ENCODE assay signal across 22 cellular contexts in genomic region chr11:72613450-72613849, GRCh38.
A peak's percentile ranks its signal among the peaks of the same experiment; 100 is the strongest.
DNase-seq lines count a peak whose midpoint lies in the region; ATAC-seq, FAIRE-seq and TF ChIP-seq lines count a peak whose summit lies in the region.
"Had no signal": no experiment of that assay in that cellular context is flagged by ENCODE, and none has a peak within 500 bp of the region (broad histone marks: within the 10 kb centered on the region; RNA-seq: fewer than 3 reads in every experiment).

No MANE protein-coding gene starts in this region.

- H3K4me1 ChIP-seq in neuronal stem cell (ENCODE audit: control insufficient read depth in 2 of 2, insufficient read depth in 1 of 2, low read depth in 1 of 2, low read length in 2 of 2) (peaks cover 3 to 18% of the 10 kb centered on the region in 2 donors), colonic mucosa (no peaks in the 10 kb centered on the region)

- DNase-seq in CD14-positive monocyte (ENCODE audit: low spot score): no peak
- DNase-seq in caudate nucleus (lab: John Stamatoyannopoulos, UW): peak in 7 of 61 donors; percentile 37 to 75 (median 39)
- DNase-seq in neuronal stem cell (ENCODE audit: low spot score): no peak
- DNase-seq in colonic mucosa: no peak
- no peak for DNase-seq in Calu3
- no peak for DNase-seq in RCC 7860 (ENCODE audit: low spot score)
- DNase-seq: H9, HFFc6, NCI-H1092, NCI-H1417 treated with DMSO at 0.1 percent for 48 hours, NCI-H187, NCI-H2081 treated with DMSO at 0.1 percent for 48 hours, NCI-H2171, NCI-H226, NCI-H510A, SHP77 had no signal

- no peak overlapping the region for H2BK120ac ChIP-seq in neuronal stem cell (ENCODE audit: low read depth, low read length)

- H2BK5ac ChIP-seq in neuronal stem cell (ENCODE audit: low read length): no peak overlapping the region

- intact Hi-C loops in CD14-positive monocyte (cut with micrococcal nuclease): no loop called here
- intact Hi-C loops in colonic mucosa (cut with DNase I): no loop called here
- intact Hi-C loops in Calu3 (cut with micrococcal nuclease; ENCODE audit: unreplicated experiment): no loop called here

- H3K18ac ChIP-seq in neuronal stem cell (ENCODE audit: low read length): no peak overlapping the region

- WGBS in neuronal stem cell (ENCODE audit: extremely low coverage in 2 of 2, insufficient read length in 2 of 2, insufficient replicate concordance in 1 of 2), 2 donors: no CpG with 5 or more reads among the region's 10 CpGs

- no TSS peak for BruUV-seq in Calu3 (replicated peaks; lab: Mats Ljungman, UMichigan)

- FAIRE-seq in RCC 7860 (lab: Jason Lieb, UNC): no peak
- FAIRE-seq: A549, D721Med, HepG2 had no signal

- peaks cover 48% of the 10 kb centered on the region for H3K4me1 Mint-ChIP-seq in CD14-positive monocyte
- no peaks in the 10 kb centered on the region for H3K4me1 Mint-ChIP-seq in Calu3 (ENCODE audit: low read depth, unreplicated experiment)

- H3K27ac Mint-ChIP-seq in CD14-positive monocyte (peak overlapping the region in 5 of 7 donors; percentile 14 to 76 (median 42)), Calu3 (ENCODE audit: unreplicated experiment) (no peak overlapping the region)
- H3K27ac Mint-ChIP-seq: GM23338, H9, HFFc6 had no signal

- H3K4me2 ChIP-seq in neuronal stem cell (ENCODE audit: insufficient read depth, low read length, poor library complexity, severe bottlenecking): no peak overlapping the region
- H3K4me2 ChIP-seq: A549, GM23338 had no signal

- TF ChIP-seq CTCF in CD14-positive monocyte (IDR thresholded peaks at IDR 0.05) (no peak), colonic mucosa (IDR thresholded peaks at IDR 0.05) (no peak), Calu3 (IDR thresholded peaks at IDR 0.05; ENCODE audit: unreplicated experiment) (no peak)

- H2AFZ ChIP-seq in neuronal stem cell (ENCODE audit: low read length): no peak overlapping the region
- H2AFZ ChIP-seq: GM23338 had no signal

- no peak overlapping the region for H2BK15ac ChIP-seq in neuronal stem cell (ENCODE audit: low read length)

- H3K4me3 ChIP-seq in neuronal stem cell (ENCODE audit: low read length in 2 of 2): no peak overlapping the region
- H3K4me3 ChIP-seq in colonic mucosa: no peak overlapping the region
- H3K4me3 ChIP-seq: A549, GM23338 had no signal

- CTCF ChIA-PET in Calu3 (lab: Charles Lee): no interaction called here

- H3K27ac ChIP-seq in caudate nucleus (ENCODE audit: low read depth, low read length) (peak overlapping the region; percentile 42), neuronal stem cell (replicated peaks; ENCODE audit: low read length) (no peak overlapping the region), colonic mucosa (no peak overlapping the region)
- H3K27ac ChIP-seq: A549, RWPE1 had no signal

- H3K27me3 Mint-ChIP-seq in CD14-positive monocyte (ENCODE audit: low read depth in 3 of 3) (peaks cover 64 to 83% (median 69%) of the 10 kb centered on the region in 3 donors), Calu3 (ENCODE audit: unreplicated experiment) (peaks cover 100% of the 10 kb centered on the region)

- H3K79me1 ChIP-seq in neuronal stem cell (ENCODE audit: low read depth, low read length): no peaks in the 10 kb centered on the region

- H3K4ac ChIP-seq in neuronal stem cell (ENCODE audit: low read length): no peak overlapping the region

- no peak overlapping the region for H3K14ac ChIP-seq in neuronal stem cell (ENCODE audit: low read length)

- H3K36me3 ChIP-seq in neuronal stem cell (replicated peaks in 1 of 2; ENCODE audit: control insufficient read depth in 2 of 2, insufficient read depth in 2 of 2, low read length in 2 of 2) (no peaks in the 10 kb centered on the region), colonic mucosa (no peaks in the 10 kb centered on the region)

- H2BK12ac ChIP-seq in neuronal stem cell (ENCODE audit: low read length): no peak overlapping the region

- H3K23ac ChIP-seq in neuronal stem cell (ENCODE audit: low read depth, low read length, poor library complexity): no peak overlapping the region

- H3K9ac ChIP-seq in neuronal stem cell (ENCODE audit: low read depth, low read length, poor library complexity) (no peak overlapping the region), colonic mucosa (ENCODE audit: low read depth in 2 of 2, low read length in 2 of 2) (no peak overlapping the region)

- H3K27me3 ChIP-seq in neuronal stem cell (ENCODE audit: control insufficient read depth in 3 of 3, insufficient read depth in 3 of 3, low read depth in 1 of 3, low read length in 3 of 3) (peaks cover 0 to 68% (median 0%) of the 10 kb centered on the region in 3 experiments), colonic mucosa (no peaks in the 10 kb centered on the region)

- H4K91ac ChIP-seq in neuronal stem cell (ENCODE audit: low read depth, low read length, poor library complexity): no peak overlapping the region

- H3K9me3 Mint-ChIP-seq in CD14-positive monocyte (peaks cover 0 to 7% (median 2%) of the 10 kb centered on the region in 7 donors), Calu3 (ENCODE audit: low read depth, unreplicated experiment) (no peaks in the 10 kb centered on the region)
- H3K9me3 Mint-ChIP-seq: GM23338, H9, HFFc6 had no signal

- no peak overlapping the region for H4K8ac ChIP-seq in neuronal stem cell (ENCODE audit: low read depth, low read length)

- peak overlapping the region; percentile 9 for H2AK5ac ChIP-seq in neuronal stem cell (ENCODE audit: low read depth, low read length)

- no peak for ATAC-seq in HG02642 (IDR thresholded peaks at IDR 0.05; ENCODE audit: poor library complexity, unreplicated experiment)
- ATAC-seq: A549, HepG2 had no signal

- H3K4me3 Mint-ChIP-seq in CD14-positive monocyte: peak overlapping the region in 1 of 2 donors; percentile 71
- H3K4me3 Mint-ChIP-seq in Calu3 (ENCODE audit: low read depth, unreplicated experiment): no peak overlapping the region
- H3K4me3 Mint-ChIP-seq: GM23338, H9, HFFc6 had no signal

- H3K36me3 Mint-ChIP-seq in CD14-positive monocyte (no peaks in the 10 kb centered on the region), Calu3 (ENCODE audit: insufficient read depth, unreplicated experiment) (no peaks in the 10 kb centered on the region)

- H3K9me3 ChIP-seq in neuronal stem cell (replicated peaks in 1 of 2; ENCODE audit: control insufficient read depth in 2 of 2, insufficient read depth in 1 of 2, low read depth in 1 of 2, low read length in 2 of 2) (no peaks in the 10 kb centered on the region), colonic mucosa (no peaks in the 10 kb centered on the region)
- H3K9me3 ChIP-seq: A549 had no signal
